8 cellular contexts compared by ENCODE assay signal in the genomic region with DNA sequence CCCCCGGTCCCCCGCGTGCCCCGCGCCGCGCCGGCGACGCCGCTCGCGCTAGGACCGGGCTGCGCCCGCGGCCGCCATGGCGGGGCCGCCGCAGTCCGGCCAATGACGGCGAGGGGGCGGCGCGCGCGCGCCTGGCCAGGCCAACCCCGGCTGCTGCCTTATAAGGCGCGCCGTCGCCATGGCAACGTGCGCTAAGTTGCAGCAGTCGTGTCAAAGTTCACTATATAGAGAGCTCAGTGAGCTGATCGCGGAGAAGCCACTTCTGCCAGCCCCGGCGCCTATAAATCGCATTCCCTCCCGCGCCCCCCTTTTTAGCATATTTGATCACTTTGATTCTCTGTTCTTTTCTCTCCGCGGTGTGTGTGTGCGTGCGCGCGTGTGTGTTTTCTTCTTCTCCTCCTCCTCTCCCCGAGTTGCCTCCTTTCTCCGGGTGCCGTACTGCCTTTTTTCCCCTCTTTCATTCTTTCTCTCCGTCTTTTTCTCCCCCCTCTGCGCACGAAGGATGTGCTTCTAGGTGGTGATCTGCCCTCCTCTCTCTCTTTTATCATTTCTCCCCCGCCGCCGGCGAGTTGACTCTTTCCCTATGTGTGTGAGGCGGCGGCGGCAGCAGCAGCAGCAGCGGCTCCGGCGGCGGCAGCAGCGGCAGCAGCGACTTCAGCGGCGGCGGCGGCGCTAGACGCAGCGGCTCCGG. TPM values are rescaled to one million over a fixed set of nuclear protein-coding genes. Genes with fewer than 3 reads are reported as not detected.
DNase-seq lines count a peak whose midpoint lies in the region; ATAC-seq and TF ChIP-seq lines count a peak whose summit lies in the region.

A gene (plus strand): TSS at position 251 of the 691 bp plus-strand sequence. CDS start 1,406 bp downstream, outside the sequence.

- ATAC-seq in activated CD4-positive, CD25-positive, alpha-beta regulatory T cell treated with anti-CD3 and anti-CD28 coated beads, Interleukin-2, amount 50 U/mL, for 24 hours, result peak; percentile 80 to 81
- peak; percentile 62 for ATAC-seq in HG02938 (IDR thresholded peaks at IDR 0.05; ENCODE audit: unreplicated experiment)

- H3K4me1 ChIP-seq in endodermal cell (ENCODE audit: control insufficient read depth, insufficient read depth, low read length), result no peaks in the 10 kb centered on the region

- no peak for TF ChIP-seq CTCF in WERI-Rb-1 (IDR thresholded peaks at IDR 0.05; ENCODE audit: low read depth, low read length)
- no peak for TF ChIP-seq CTCF in endodermal cell (conservative IDR thresholded peaks at IDR 0.05)

- H3K36me3 ChIP-seq in WERI-Rb-1 (no peaks in the 10 kb centered on the region), endodermal cell (ENCODE audit: control insufficient read depth, insufficient read depth, low read length) (no peaks in the 10 kb centered on the region)

- H3K36me3 Mint-ChIP-seq in endodermal cell (ENCODE audit: low read depth), result no peaks in the 10 kb centered on the region

- peak within 1 kb of the TSS; percentile 66 for H3K4me3 Mint-ChIP-seq in endodermal cell

- H3K9ac ChIP-seq in endodermal cell (ENCODE audit: extremely low read depth, low read length, poor library complexity, severe bottlenecking), result peak within 1 kb of the TSS; percentile 34

- H3K4me3 ChIP-seq in WERI-Rb-1 (ENCODE audit: low read depth, low read length) (peak within 1 kb of the TSS; percentile 54), endodermal cell (ENCODE audit: low read length) (peak within 1 kb of the TSS; percentile 84)

- peak within 1 kb of the TSS; percentile 56 for H3K27ac Mint-ChIP-seq in endodermal cell

- no peak for DNase-seq in activated CD4-positive, CD25-positive, alpha-beta regulatory T cell (lab: John Stamatoyannopoulos, UW)
- peak; percentile 95 to 98 for DNase-seq in NCI-H2081 (lab: John Stamatoyannopoulos, UW)
- peak; percentile 82 for DNase-seq in WERI-Rb-1
- peak; percentile 95 for DNase-seq in endodermal cell
- peak; percentile 99 to 100 for DNase-seq in lung microvascular endothelial cell (ENCODE audit: low read depth in 2 of 2)
- peak; percentile 36 to 48 for DNase-seq in stimulated activated CD8-positive, alpha-beta memory T cell treated with anti-CD3 and anti-CD28 coated beads, Interleukin-15, amount 100 ng/mL, for 48 hours (ENCODE audit: low read depth in 2 of 2)

- peaks cover 1% of the 10 kb centered on the region for H3K9me3 Mint-ChIP-seq in endodermal cell

- H3K4me1 Mint-ChIP-seq in endodermal cell, result peaks cover 36% of the 10 kb centered on the region

- WGBS in endodermal cell (ENCODE audit: insufficient coverage in 1 of 2, insufficient read length in 1 of 2), 2 experiments, result 0% methylated on average over 23 to 77 of the region's 78 CpGs

- peaks cover 92% of the 10 kb centered on the region for H3K27me3 Mint-ChIP-seq in endodermal cell (ENCODE audit: insufficient read depth)

- H3K27me3 ChIP-seq in WERI-Rb-1 (ENCODE audit: insufficient read depth, low read depth, severe bottlenecking), result peaks cover 81% of the 10 kb centered on the region
- H3K27me3 ChIP-seq in endodermal cell (ENCODE audit: control insufficient read depth, insufficient read depth, low read length, poor library complexity, severe bottlenecking), result peaks cover 90% of the 10 kb centered on the region

- H3K27ac ChIP-seq in WERI-Rb-1 (no peak within 1 kb of the TSS), endodermal cell (ENCODE audit: low read depth, low read length) (peak within 1 kb of the TSS; percentile 91)

- H3K9me3 ChIP-seq in WERI-Rb-1 (ENCODE audit: severe bottlenecking), result peaks cover 4% of the 10 kb centered on the region
- no peaks in the 10 kb centered on the region for H3K9me3 ChIP-seq in endodermal cell (ENCODE audit: control insufficient read depth, low read length)

RNA-seq across cellular contexts. Expression of the gene that starts here (rescaled TPM):
- total RNA-seq in endodermal cell, result 1 to 10 TPM in 1 of 2 donors, under 1 TPM in 1; 0.73 to 3.3 TPM
- polyA plus RNA-seq in endodermal cell (2013, experiment 1 of 2), result 54.2 TPM
- polyA plus RNA-seq in endodermal cell (2013, experiment 2 of 2), result 40.9 TPM
- total RNA-seq in lung microvascular endothelial cell, result 17.4 and 25.0 TPM in 2 replicates

Comparison
In these comparisons a context has a peak if more than half of its experiments do, and no peak if none do; other contexts are left out.
1. DNase-seq: peak in NCI-H2081 (2 of 2), WERI-Rb-1 (single experiment), endodermal cell (single experiment), lung microvascular endothelial cell (2 of 2) and stimulated activated CD8-positive, alpha-beta memory T cell treated with anti-CD3 and anti-CD28 coated beads, Interleukin-15, amount 100 ng/mL, for 48 hours (2 of 2); none in activated CD4-positive, CD25-positive, alpha-beta regulatory T cell (0 of 4).